In the genomic region with DNA sequence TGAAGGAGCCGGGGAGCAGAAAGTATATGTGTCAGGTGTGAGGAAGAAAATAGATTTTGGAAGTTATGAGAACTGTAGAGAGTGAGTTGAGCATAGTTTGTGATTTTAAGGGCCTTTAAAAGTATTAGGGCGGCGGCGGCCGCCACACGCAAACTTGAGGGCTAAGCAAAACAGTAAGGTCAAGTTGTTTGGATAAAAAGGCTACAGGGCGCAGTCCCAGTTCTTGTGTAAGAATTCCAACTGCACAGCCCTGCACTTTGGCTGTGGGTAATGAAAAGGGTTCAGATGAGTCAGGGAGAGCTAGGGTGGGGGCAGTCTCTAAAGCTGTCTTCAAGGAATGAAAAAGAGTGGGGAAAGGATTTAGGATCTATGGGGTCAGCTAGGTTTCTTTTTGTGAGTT, we compare ENCODE assay signal across 2 cellular contexts. TPM values are rescaled to one million over a fixed set of nuclear protein-coding genes. Genes with fewer than 3 reads are reported as not detected.
"Had no signal": no experiment of that assay in that cellular context is flagged by ENCODE, and none has a peak within 500 bp of the region (broad histone marks: within the 10 kb centered on the region; RNA-seq: fewer than 3 reads in every experiment).

No MANE protein-coding gene starts in this region.

RNA-seq across cellular contexts. Expression of a gene that starts 16.4 kb away (rescaled TPM):
- total RNA-seq: foreskin keratinocyte had no signal
- polyA plus RNA-seq: foreskin keratinocyte, immature natural killer cell had no signal
